ENCODE assay signal across 8 cellular contexts in genomic region chr10:110498982-110499795, GRCh38. TPM values are rescaled to one million over a fixed set of nuclear protein-coding genes. Genes with fewer than 3 reads are reported as not detected.
DNase-seq lines count a peak whose midpoint lies in the region; ATAC-seq and TF ChIP-seq lines count a peak whose summit lies in the region.

No MANE protein-coding gene starts in this region.

- H3K4me1 ChIP-seq in effector memory CD4-positive, alpha-beta T cell (ENCODE audit: control insufficient read depth, insufficient read depth, low read length, poor library complexity, severe bottlenecking), result peaks cover 52% of the 10 kb centered on the region
- peaks cover 68% of the 10 kb centered on the region for H3K4me1 ChIP-seq in muscle layer of colon (ENCODE audit: insufficient read depth, low read length)
- peaks cover 63% of the 10 kb centered on the region for H3K4me1 ChIP-seq in vagina

- no peaks in the 10 kb centered on the region for H3K9me3 ChIP-seq in effector memory CD4-positive, alpha-beta T cell (ENCODE audit: control insufficient read depth, low read length)
- no peaks in the 10 kb centered on the region for H3K9me3 ChIP-seq in muscle layer of colon (ENCODE audit: low read length)
- H3K9me3 ChIP-seq in vagina, result no peaks in the 10 kb centered on the region

- peaks cover 21% of the 10 kb centered on the region for H3K36me3 Mint-ChIP-seq in WTC11

- peak overlapping the region; percentile 89 for H3K4me3 Mint-ChIP-seq in WTC11

- DNase-seq in DMS53 (lab: John Stamatoyannopoulos, UW), result peak; percentile 44
- DNase-seq in DMS53 treated with DMSO at 0.1 percent for 48 hours (lab: John Stamatoyannopoulos, UW; ENCODE audit: unreplicated experiment), result no peak
- peak; percentile 78 for DNase-seq in HT1080 (ENCODE audit: low read depth)
- DNase-seq in WTC11 (ENCODE audit: low spot score), result peak; percentile 48
- DNase-seq in effector memory CD4-positive, alpha-beta T cell, result peak; percentile 12 to 38 (median 31)
- DNase-seq in vagina (ENCODE audit: extremely low spot score in 2 of 2), result no peak
- no peak for DNase-seq in NCI-H146 (lab: John Stamatoyannopoulos, UW)

- TF ChIP-seq POLR2A in vagina (IDR thresholded peaks at IDR 0.05), result no peak

- ATAC-seq in WTC11, result peak; percentile 50

- peak overlapping the region; percentile 59; the same call in 1 of the 2 replicates for H3K27ac Mint-ChIP-seq in WTC11

- CTCF ChIA-PET in WTC11 (lab: Charles Lee), result interaction anchor here (0.6 to 3.9 kb wide), 11 partner anchors 12 to 194 kb away, joined by 3 to 51 read pairs (median 5); no protein-coding TSS in a partner anchor

- H3K4me1 Mint-ChIP-seq in WTC11, result peaks cover 67% of the 10 kb centered on the region

- no peaks in the 10 kb centered on the region for H3K36me3 ChIP-seq in effector memory CD4-positive, alpha-beta T cell (ENCODE audit: control insufficient read depth, insufficient read depth, low read length)
- no peaks in the 10 kb centered on the region for H3K36me3 ChIP-seq in muscle layer of colon (ENCODE audit: insufficient read depth, low read length)
- no peaks in the 10 kb centered on the region for H3K36me3 ChIP-seq in vagina

- TF ChIP-seq CTCF in WTC11 (IDR thresholded peaks at IDR 0.05), result no peak
- TF ChIP-seq CTCF in vagina (IDR thresholded peaks at IDR 0.05), result no peak

- peak overlapping the region; percentile 79 for H3K27ac ChIP-seq in effector memory CD4-positive, alpha-beta T cell (ENCODE audit: insufficient read depth, low read length, poor library complexity, severe bottlenecking)
- peak overlapping the region; percentile 62 for H3K27ac ChIP-seq in muscle layer of colon (ENCODE audit: low read depth, low read length)
- H3K27ac ChIP-seq in vagina, result peak overlapping the region; percentile 93

- POLR2A ChIA-PET in WTC11 (lab: Charles Lee), result interaction anchor here (0.7 to 1.2 kb wide), 7 partner anchors 12 to 291 kb away, joined by 3 to 9 read pairs (median 4); partner anchors contain the start of gene SMNDC1

- H3K27me3 Mint-ChIP-seq in WTC11 (ENCODE audit: low read depth), result peaks cover 14% of the 10 kb centered on the region

- intact Hi-C loops in vagina (cut with DNase I), result loop anchor here (10.0 kb wide), 1 partner anchor 1126 kb away; no protein-coding TSS in a partner anchor

- H3K9me3 Mint-ChIP-seq in WTC11, result no peaks in the 10 kb centered on the region

- H3K27me3 ChIP-seq in effector memory CD4-positive, alpha-beta T cell (replicated peaks; ENCODE audit: control insufficient read depth, insufficient read depth, low read length, poor library complexity, severe bottlenecking), result no peaks in the 10 kb centered on the region
- H3K27me3 ChIP-seq in muscle layer of colon (ENCODE audit: control insufficient read depth in 1 of 2, insufficient read depth in 2 of 2, low read length in 2 of 2) (no peaks in the 10 kb centered on the region), vagina (no peaks in the 10 kb centered on the region)

- H3K9ac ChIP-seq in muscle layer of colon (ENCODE audit: low read length), result peak overlapping the region; percentile 35

- H3K4me3 ChIP-seq in effector memory CD4-positive, alpha-beta T cell (ENCODE audit: insufficient read depth, low read depth, low read length, poor library complexity, severe bottlenecking), result peak overlapping the region; percentile 89
- H3K4me3 ChIP-seq in muscle layer of colon (ENCODE audit: low read depth in 1 of 2, low read length in 2 of 2) (peak overlapping the region; percentile 68 to 80), vagina (peak overlapping the region; percentile 75 to 79)

TF ChIP-seq in WTC11, 78 proteins besides CTCF, POLR2A, EP300 and RAD21:
- TF ChIP-seq ZNF423 (CRISPR knock-in tag; IDR thresholded peaks at IDR 0.05) (peak; percentile 66), ZNF512 (CRISPR knock-in tag; IDR thresholded peaks at IDR 0.05; ENCODE audit: borderline replicate concordance) (no peak), SP1 (CRISPR knock-in tag; conservative IDR thresholded peaks at IDR 0.05) (peak; percentile 33; the same call in 1 of the 2 replicates)

RNA-seq across cellular contexts. Expression of gene DUSP5, which starts 1.5 kb away (rescaled TPM):
- 72.7 and 89.2 TPM in 2 replicates for total RNA-seq in HT1080 (2014; rRNA removed; shearing (Covaris generic))
- polyA plus RNA-seq in HT1080 (2015; cell fraction: cytosol; rRNA removed), result 70.8 and 72.3 TPM in 2 replicates
- 50.7 and 60.2 TPM in 2 replicates for polyA plus RNA-seq in HT1080 (2015; cell fraction: nucleus; rRNA removed)
- total RNA-seq in WTC11 (2021), result 31.4 to 55.1 TPM (median 33.1 TPM) in 3 replicates
- total RNA-seq in vagina, result 75.1 TPM

Comparison
In these comparisons a context has a peak if more than half of its experiments do, and no peak if none do; other contexts are left out.
1. DNase-seq: peak in DMS53 (single experiment), HT1080 (single experiment), WTC11 (single experiment) and effector memory CD4-positive, alpha-beta T cell (3 of 3); none in DMS53 treated with DMSO at 0.1 percent for 48 hours (single experiment), vagina (0 of 2) and NCI-H146 (single experiment).
2. Peak in every context shown above with its lines, with median percentiles within 50 percentile points of each other: H3K27ac ChIP-seq and H3K4me3 ChIP-seq.